In the genomic region with DNA sequence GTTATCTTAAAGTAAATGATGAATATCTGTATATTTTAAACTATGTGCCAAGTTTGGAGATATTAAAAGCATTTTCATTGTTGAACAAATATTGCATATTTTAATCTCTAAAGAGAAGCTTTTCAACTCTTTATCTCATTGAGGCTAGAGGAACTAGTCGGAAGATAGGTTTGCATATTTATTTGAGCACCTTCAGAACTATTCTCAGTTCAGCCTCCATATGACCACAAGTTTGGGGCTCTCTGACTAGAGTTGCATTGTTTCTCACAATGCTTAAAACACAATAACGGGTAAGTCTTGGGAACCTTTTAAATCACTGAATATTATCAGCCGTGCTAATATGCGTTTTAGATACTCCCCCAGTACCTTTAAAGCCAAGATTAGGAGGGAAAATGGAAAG, we compare ENCODE assay signal across 12 cellular contexts. TPM values are rescaled to one million over a fixed set of nuclear protein-coding genes. Genes with fewer than 3 reads are reported as not detected.
"Had no signal": no experiment of that assay in that cellular context is flagged by ENCODE, and none has a peak within 500 bp of the region (broad histone marks: within the 10 kb centered on the region; RNA-seq: fewer than 3 reads in every experiment).

No MANE protein-coding gene starts in this region.

- FAIRE-seq: H1, H54 had no signal

- H3K9ac ChIP-seq: GM23248 had no signal

- H3K9me3 ChIP-seq: HAP-1 had no signal

- H3K36me3 ChIP-seq: HAP-1 had no signal

- H3K4me3 Mint-ChIP-seq: GM23338, H9, HFFc6 had no signal

- ATAC-seq: GM23338, HCT116 had no signal

- H3K9me3 Mint-ChIP-seq: GM23338, H9, HFFc6 had no signal

- H3K27ac ChIP-seq: GM23248 had no signal

- H3K27ac Mint-ChIP-seq: GM23338, H9, HFFc6 had no signal

- H3K4me3 ChIP-seq: GM23248, GM23338, HAP-1 had no signal

- H2AFZ ChIP-seq: GM23248, GM23338 had no signal

- H3K4me2 ChIP-seq: GM23338 had no signal

- DNase-seq: GM23248, GOT3, H7, H9, HCEC 1CT, HFFc6 had no signal

RNA-seq across cellular contexts. Expression of gene CTXN3, which starts 47.3 kb away (rescaled TPM):
- total RNA-seq: GM23248, GM23338, H1, H4, H7, H9, HFFc6 had no signal
- polyA plus RNA-seq: GM23248, GM23338 had no signal
